Comparison of ENCODE assay signal across 19 cellular contexts in the genomic region with DNA sequence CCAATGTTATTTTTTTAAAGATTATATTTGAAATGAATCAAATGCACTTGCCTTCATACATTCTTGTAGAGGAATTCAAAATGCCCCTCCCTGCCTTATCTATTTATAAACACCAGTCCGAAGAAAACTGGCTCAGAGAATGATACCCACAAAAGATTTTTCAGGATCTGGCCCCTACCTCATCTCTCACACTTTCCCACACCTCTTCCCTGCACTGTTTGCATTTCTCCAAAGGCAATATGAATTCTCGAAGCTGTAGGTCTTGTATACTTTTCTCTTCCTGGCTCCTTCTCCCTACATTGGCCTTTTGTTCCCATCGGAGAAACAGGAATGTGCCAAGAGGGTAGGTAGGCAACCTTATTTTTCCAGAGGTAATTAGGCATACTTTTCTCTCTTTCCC. TPM values are rescaled to one million over a fixed set of nuclear protein-coding genes. Genes with fewer than 3 reads are reported as not detected.
A peak's percentile ranks its signal among the peaks of the same experiment; 100 is the strongest.
DNase-seq lines count a peak whose midpoint lies in the region; ATAC-seq, FAIRE-seq and TF ChIP-seq lines count a peak whose summit lies in the region.
"Had no signal": no experiment of that assay in that cellular context is flagged by ENCODE, and none has a peak within 500 bp of the region (broad histone marks: within the 10 kb centered on the region; RNA-seq: fewer than 3 reads in every experiment).

No MANE protein-coding gene starts in this region.

- peak overlapping the region; percentile 8 for H3K4me3 Mint-ChIP-seq in HFFc6
- H3K4me3 Mint-ChIP-seq in CD14-positive monocyte: peak overlapping the region in 1 of 2 donors; percentile 49
- H3K4me3 Mint-ChIP-seq: IgD-negative memory B cell had no signal

- H3K9me3 ChIP-seq in RWPE2 (ENCODE audit: severe bottlenecking): no peaks in the 10 kb centered on the region
- no peaks in the 10 kb centered on the region for H3K9me3 ChIP-seq in endothelial cell of umbilical vein (replicated peaks; ENCODE audit: control insufficient read depth, insufficient read depth, low read length)
- H3K9me3 ChIP-seq in skeletal muscle satellite cell (replicated peaks; ENCODE audit: low read length): no peaks in the 10 kb centered on the region
- H3K9me3 ChIP-seq in esophagus muscularis mucosa: no peaks in the 10 kb centered on the region
- H3K9me3 ChIP-seq: BE2C, SJCRH30 had no signal

- 72% methylated on average over 3 of the region's 3 CpGs for WGBS in esophagus muscularis mucosa

- intact Hi-C loops in endothelial cell of umbilical vein (cut with micrococcal nuclease): loop anchor here (5.0 kb wide), 1 partner anchor 1684 kb away; the partner anchor contains the start of gene PBX1
- intact Hi-C loops in CD14-positive monocyte (cut with micrococcal nuclease): loop anchor here in 1 of 2 donors (10.0 kb wide), 1 partner anchor 442 kb away; no protein-coding TSS in a partner anchor
- intact Hi-C loops in esophagus muscularis mucosa (cut with DNase I): no loop called here

- DNase-seq in HFFc6: no peak
- no peak for DNase-seq in RWPE2 (ENCODE audit: low spot score)
- no peak for DNase-seq in endothelial cell of umbilical vein (ENCODE audit: low read depth, low spot score)
- DNase-seq in CD14-positive monocyte (ENCODE audit: low spot score): no peak
- DNase-seq in cerebellar nuclear complex (lab: John Stamatoyannopoulos, UW): no peak
- DNase-seq in esophagus muscularis mucosa (ENCODE audit: extremely low spot score): no peak
- DNase-seq: BE2C, MV-4-11, NCI-H1417 treated with DMSO at 0.1 percent for 48 hours, NCI-H2029, NCI-H2171 treated with DMSO at 0.1 percent for 48 hours, NCI-H510A, RPMI8226, SJCRH30 had no signal

- H3K27me3 Mint-ChIP-seq in HFFc6 (ENCODE audit: insufficient read depth): no peaks in the 10 kb centered on the region
- peaks cover 4 to 41% (median 5%) of the 10 kb centered on the region in 3 donors for H3K27me3 Mint-ChIP-seq in CD14-positive monocyte (ENCODE audit: low read depth in 3 of 3)

- no peak for ATAC-seq in RWPE2 (ENCODE audit: low read depth)

- POLR2A ChIA-PET in endothelial cell of umbilical vein (lab: Charles Lee): interaction anchor here (1.9 kb wide), 1 partner anchor 15 kb away, joined by 10 read pairs; no protein-coding TSS in a partner anchor

- H3K36me3 Mint-ChIP-seq in HFFc6 (ENCODE audit: low read depth) (peaks cover 39% of the 10 kb centered on the region), CD14-positive monocyte (no peaks in the 10 kb centered on the region)
- H3K36me3 Mint-ChIP-seq: IgD-negative memory B cell had no signal

- dilution Hi-C loops in endothelial cell of umbilical vein (cut with MboI; ENCODE audit: extremely low pct_ligation_motif_present, low sequenced_read_pairs): loop anchor here (25.0 kb wide), 1 partner anchor 189 kb away; the partner anchor contains the start of gene RGS4

- H3K4me1 ChIP-seq in RWPE2 (ENCODE audit: insufficient read depth, poor library complexity, severe bottlenecking): peaks cover 10% of the 10 kb centered on the region
- H3K4me1 ChIP-seq in endothelial cell of umbilical vein (ENCODE audit: control insufficient read depth, extremely low read depth, insufficient read depth, low read length): peaks cover 27% of the 10 kb centered on the region
- H3K4me1 ChIP-seq in skeletal muscle satellite cell (ENCODE audit: control insufficient read depth, insufficient read depth, low read length): peaks cover 44% of the 10 kb centered on the region
- no peaks in the 10 kb centered on the region for H3K4me1 ChIP-seq in esophagus muscularis mucosa

- H3K27ac Mint-ChIP-seq in HFFc6 (peak overlapping the region; percentile 88; the same call in 1 of the 2 replicates), CD14-positive monocyte (no peak overlapping the region)
- H3K27ac Mint-ChIP-seq: IgD-negative memory B cell had no signal

- peak overlapping the region; percentile 64 for H3K4me2 ChIP-seq in endothelial cell of umbilical vein (ENCODE audit: insufficient read depth, low read length)
- H3K4me2 ChIP-seq in skeletal muscle satellite cell (ENCODE audit: low read length): peak overlapping the region; percentile 41

- TF ChIP-seq EP300 in esophagus muscularis mucosa (IDR thresholded peaks at IDR 0.05): no peak

- no peaks in the 10 kb centered on the region for H3K79me2 ChIP-seq in endothelial cell of umbilical vein (ENCODE audit: control insufficient read depth, insufficient read depth, low read length)

- H3K9ac ChIP-seq in endothelial cell of umbilical vein (replicated peaks; ENCODE audit: extremely low read depth, insufficient read depth, low read length) (peak overlapping the region; percentile 78), skeletal muscle satellite cell (ENCODE audit: low read depth, low read length) (peak overlapping the region; percentile 80)

- TF ChIP-seq POLR2A in endothelial cell of umbilical vein (IDR thresholded peaks at IDR 0.05; ENCODE audit: low read depth, low read length) (no peak), esophagus muscularis mucosa (IDR thresholded peaks at IDR 0.05; ENCODE audit: low read depth) (no peak)

- H3K9me3 Mint-ChIP-seq in HFFc6: peaks cover 35% of the 10 kb centered on the region
- H3K9me3 Mint-ChIP-seq in CD14-positive monocyte: peaks cover 0 to 8% (median 2%) of the 10 kb centered on the region in 7 donors

- no peak for FAIRE-seq in endothelial cell of umbilical vein (lab: Jason Lieb, UNC)

- no peaks in the 10 kb centered on the region for H3K9me1 ChIP-seq in endothelial cell of umbilical vein (replicated peaks; ENCODE audit: control insufficient read depth, extremely low read depth, insufficient read depth, low read length)

- BruUV-seq in endothelial cell of umbilical vein (replicated peaks; lab: Mats Ljungman, UMichigan): no TSS peak

- H3K4me3 ChIP-seq in RWPE2 (ENCODE audit: severe bottlenecking) (no peak overlapping the region), endothelial cell of umbilical vein (replicated peaks in 1 of 3; ENCODE audit: insufficient read depth in 1 of 3, low read depth in 1 of 3, low read length in 3 of 3) (no peak overlapping the region), skeletal muscle satellite cell (ENCODE audit: low read length) (no peak overlapping the region), esophagus muscularis mucosa (no peak overlapping the region)
- H3K4me3 ChIP-seq: SJCRH30 had no signal

- H4K20me1 ChIP-seq in endothelial cell of umbilical vein (replicated peaks; ENCODE audit: control insufficient read depth, extremely low read depth, insufficient read depth, low read length): no peaks in the 10 kb centered on the region

- CTCF ChIA-PET in endothelial cell of umbilical vein (lab: Charles Lee): interaction anchor here (1.1 to 3.3 kb wide), 9 partner anchors 12 to 443 kb away, joined by 3 to 80 read pairs (median 17); partner anchors contain the start of genes CCDC190 and RGS4

- H3K27me3 ChIP-seq in RWPE2 (ENCODE audit: insufficient read depth, poor library complexity, severe bottlenecking): no peaks in the 10 kb centered on the region
- no peaks in the 10 kb centered on the region for H3K27me3 ChIP-seq in endothelial cell of umbilical vein (ENCODE audit: control insufficient read depth in 2 of 2, insufficient read depth in 2 of 2, low read length in 2 of 2)
- H3K27me3 ChIP-seq in skeletal muscle satellite cell (ENCODE audit: control insufficient read depth, insufficient read depth, low read length): no peaks in the 10 kb centered on the region
- no peaks in the 10 kb centered on the region for H3K27me3 ChIP-seq in esophagus muscularis mucosa
- H3K27me3 ChIP-seq: BE2C, SJCRH30 had no signal

- TF ChIP-seq CTCF in HFFc6 (IDR thresholded peaks at IDR 0.05) (no peak), RWPE2 (IDR thresholded peaks at IDR 0.05; ENCODE audit: poor library complexity, severe bottlenecking) (no peak), endothelial cell of umbilical vein (IDR thresholded peaks at IDR 0.05; ENCODE audit: extremely low read depth in 1 of 2, insufficient read depth in 1 of 2, low read depth in 1 of 2, low read length in 2 of 2) (no peak), CD14-positive monocyte (IDR thresholded peaks at IDR 0.05) (no peak), esophagus muscularis mucosa (IDR thresholded peaks at IDR 0.05) (no peak)

- peak overlapping the region; percentile 72 for H2AFZ ChIP-seq in endothelial cell of umbilical vein (ENCODE audit: low read depth, low read length)

- H3K27ac ChIP-seq in RWPE2 (ENCODE audit: poor library complexity, severe bottlenecking) (peak overlapping the region; percentile 60), endothelial cell of umbilical vein (ENCODE audit: insufficient read depth, low read depth, low read length) (peak overlapping the region; percentile 90), esophagus muscularis mucosa (replicated peaks in 1 of 4) (no peak overlapping the region)
- H3K27ac ChIP-seq: SJCRH30 had no signal

- H3K36me3 ChIP-seq in RWPE2 (ENCODE audit: low read depth): no peaks in the 10 kb centered on the region
- no peaks in the 10 kb centered on the region for H3K36me3 ChIP-seq in endothelial cell of umbilical vein (ENCODE audit: control insufficient read depth in 2 of 2, extremely low read depth in 1 of 2, insufficient read depth in 2 of 2, low read length in 2 of 2)
- H3K36me3 ChIP-seq in skeletal muscle satellite cell (ENCODE audit: insufficient read depth, low read length): no peaks in the 10 kb centered on the region
- H3K36me3 ChIP-seq in esophagus muscularis mucosa: no peaks in the 10 kb centered on the region
- H3K36me3 ChIP-seq: BE2C, SJCRH30 had no signal

- H3K4me1 Mint-ChIP-seq in HFFc6 (ENCODE audit: low read depth): peaks cover 48% of the 10 kb centered on the region
- H3K4me1 Mint-ChIP-seq in CD14-positive monocyte: no peaks in the 10 kb centered on the region
- H3K4me1 Mint-ChIP-seq: IgD-negative memory B cell had no signal

TF ChIP-seq in endothelial cell of umbilical vein, 7 proteins besides CTCF, POLR2A, EP300 and RAD21 (continues in another document):
- TF ChIP-seq MAX (IDR thresholded peaks at IDR 0.05; ENCODE audit: insufficient read depth, insufficient read length): no peak

RNA-seq across cellular contexts. Expression of gene CCDC190, which starts 12.0 kb away (rescaled TPM):
- total RNA-seq in HFFc6 (2021; fragmentation: NEBNext Ultra II Directional; extraction: Animal tissue kit (Norgen Biotek cat#: 25700)): under 1 TPM in 3 of 6 experiments, not detected in 3; 0.07 to 0.21 (median 0.14) TPM
- total RNA-seq in endothelial cell of umbilical vein: 4.5 and 9.0 TPM in 2 replicates
- 1.9 and 3.7 TPM in 2 replicates for polyA plus RNA-seq in endothelial cell of umbilical vein
- 8.6 and 9.5 TPM in 2 replicates for polyA plus RNA-seq in endothelial cell of umbilical vein (2011; cell fraction: cytosol; rRNA removed)
- polyA plus RNA-seq in endothelial cell of umbilical vein (2011; cell fraction: nucleus; rRNA removed): 14.6 and 22.8 TPM in 2 replicates
- polyA plus RNA-seq in endothelial cell of umbilical vein (2012): 3.3 and 5.7 TPM in 2 replicates
- 2.8 and 4.0 TPM in 2 replicates for polyA minus RNA-seq in endothelial cell of umbilical vein
- polyA minus RNA-seq in endothelial cell of umbilical vein (2011; cell fraction: cytosol; rRNA and poly(A)+ RNA removed): not detected
- 18.8 and 25.0 TPM in 2 replicates for polyA minus RNA-seq in endothelial cell of umbilical vein (2011; cell fraction: nucleus; rRNA and poly(A)+ RNA removed)
- 0.22 TPM in 1 of 2 replicates, not detected in the other for total RNA-seq in skeletal muscle satellite cell (2012; rRNA removed)
- not detected for polyA plus RNA-seq in CD14-positive monocyte
- total RNA-seq in esophagus muscularis mucosa: under 1 TPM in 1 of 4 donors, not detected in 3; 0.26 TPM
- total RNA-seq: H4, OCI-LY7, SJCRH30 had no signal
- polyA plus RNA-seq: AG04450, IgD-negative memory B cell had no signal

Comparison
In these comparisons a context has a peak if more than half of its experiments do, and no peak if none do; other contexts are left out.
1. H3K27ac ChIP-seq: peak in RWPE2 (single experiment) and endothelial cell of umbilical vein (single experiment); none in esophagus muscularis mucosa (0 of 4).